In genomic region chr9:119101048-119101447, GRCh38 we compare ENCODE assay signal across 17 cellular contexts.
DNase-seq lines count a peak whose midpoint lies in the region; ATAC-seq, FAIRE-seq and TF ChIP-seq lines count a peak whose summit lies in the region.
"Had no signal": no experiment of that assay in that cellular context is flagged by ENCODE, and none has a peak within 500 bp of the region (broad histone marks: within the 10 kb centered on the region; RNA-seq: fewer than 3 reads in every experiment).

No MANE protein-coding gene starts in this region.

- TF ChIP-seq POLR2A in GM12891 (IDR thresholded peaks at IDR 0.05; ENCODE audit: low read depth, low read length) = no peak
- TF ChIP-seq POLR2A in H54 (IDR thresholded peaks at IDR 0.05; ENCODE audit: low read depth, low read length) = no peak

- no peak overlapping the region for H2BK5ac ChIP-seq in mesendoderm (ENCODE audit: low read length)

- H3K4me2 ChIP-seq in mesendoderm (ENCODE audit: low read length) = no peak overlapping the region

- H3K27me3 ChIP-seq in NT2/D1 (ENCODE audit: insufficient read depth, insufficient read length) (no peaks in the 10 kb centered on the region), mesendoderm (ENCODE audit: insufficient read depth, low read length, poor library complexity) (no peaks in the 10 kb centered on the region), aorta (ENCODE audit: control insufficient read depth in 1 of 2, insufficient read depth in 2 of 2, low read length in 1 of 2) (no peaks in the 10 kb centered on the region)

- H4K8ac ChIP-seq in mesendoderm (ENCODE audit: low read depth, low read length) = no peak overlapping the region

- no peaks in the 10 kb centered on the region for H3K4me1 ChIP-seq in NT2/D1 (ENCODE audit: insufficient read depth, insufficient read length)
- H3K4me1 ChIP-seq in mesendoderm (ENCODE audit: control insufficient read depth, low read depth, low read length) = no peaks in the 10 kb centered on the region
- no peaks in the 10 kb centered on the region for H3K4me1 ChIP-seq in aorta (ENCODE audit: control insufficient read depth in 1 of 2, insufficient read depth in 2 of 2, low read length in 2 of 2)

- ATAC-seq in GM21367 (IDR thresholded peaks at IDR 0.05; ENCODE audit: unreplicated experiment) (no peak), aorta (ENCODE audit: low FRiP score) (no peak)

- H3K9ac ChIP-seq in NT2/D1 (ENCODE audit: insufficient read length, low read depth) (no peak overlapping the region), mesendoderm (ENCODE audit: low read length) (no peak overlapping the region)
- H3K9ac ChIP-seq: GM23248 had no signal

- FAIRE-seq in GM12891 (lab: Jason Lieb, UNC) (peak; percentile 5), H54 (lab: Jason Lieb, UNC) (peak; percentile 43)
- FAIRE-seq: A204.1, GM18507 had no signal

- H2AK5ac ChIP-seq in mesendoderm (ENCODE audit: low read length) = no peak overlapping the region

- H3K9me3 ChIP-seq in NT2/D1 (ENCODE audit: insufficient read depth, low read length) (no peaks in the 10 kb centered on the region), aorta (ENCODE audit: control insufficient read depth, low read length) (peaks cover 1% of the 10 kb centered on the region)

- DNase-seq in GM12891 (ENCODE audit: insufficient read length, low spot score) (no peak), H54 (ENCODE audit: insufficient read length, low spot score) (no peak), NT2/D1 (ENCODE audit: low read depth, low spot score) (peak; percentile 56), mesendoderm (peak; percentile 45), cerebellum (ENCODE audit: low spot score) (no peak), aorta (no peak)
- DNase-seq: C1 segment of cervical spinal cord; Calu3; CD4-positive, alpha-beta T cell; DMS 273 treated with DMSO at 0.1 percent for 48 hours; GM23248; HCEC 1CT; HFFc6 had no signal

- intact Hi-C loops in aorta (cut with DNase I) = no loop called here

- no peaks in the 10 kb centered on the region for H3K79me1 ChIP-seq in mesendoderm (ENCODE audit: low read length)

- no peak overlapping the region for H3K4me3 ChIP-seq in NT2/D1 (ENCODE audit: insufficient read length, low read depth)
- H3K4me3 ChIP-seq in mesendoderm (ENCODE audit: low read length) = no peak overlapping the region
- H3K4me3 ChIP-seq in aorta (ENCODE audit: low read length in 2 of 2) = no peak overlapping the region
- H3K4me3 ChIP-seq: GM23248 had no signal

- H3K4ac ChIP-seq in mesendoderm (ENCODE audit: low read depth, low read length) = no peak overlapping the region

- no peaks in the 10 kb centered on the region for H3K79me2 ChIP-seq in mesendoderm (ENCODE audit: control insufficient read depth, insufficient read depth, low read length)

- no CpG with 5 or more reads among the region's 4 CpGs for WGBS in mesendoderm (ENCODE audit: extremely low coverage, insufficient coverage, low lambda C conversion rate)
- 81 to 85% methylated on average over 4 of the region's 4 CpGs for WGBS in aorta, 2 donors

- no peak overlapping the region for H3K56ac ChIP-seq in mesendoderm (ENCODE audit: low read length)

- H3K27ac ChIP-seq in mesendoderm (ENCODE audit: low read depth, low read length) (no peak overlapping the region), aorta (ENCODE audit: low read depth in 1 of 2, low read length in 2 of 2) (no peak overlapping the region)
- H3K27ac ChIP-seq: GM23248, HL-60 had no signal

- H3K36me3 ChIP-seq in NT2/D1 (ENCODE audit: insufficient read depth, insufficient read length, low read length) (no peaks in the 10 kb centered on the region), mesendoderm (ENCODE audit: control insufficient read depth, insufficient read depth, low read length) (no peaks in the 10 kb centered on the region), aorta (ENCODE audit: control insufficient read depth in 1 of 2, insufficient read depth in 2 of 2, low read length in 1 of 2) (no peaks in the 10 kb centered on the region)

- no peak overlapping the region for H3K23ac ChIP-seq in mesendoderm (ENCODE audit: low read length)

- no peak overlapping the region for H4K5ac ChIP-seq in mesendoderm (ENCODE audit: low read length)

- no peak overlapping the region for H2BK15ac ChIP-seq in mesendoderm (replicated peaks; ENCODE audit: low read depth)

- no peak overlapping the region for H3K18ac ChIP-seq in mesendoderm (ENCODE audit: low read length)

- H2BK120ac ChIP-seq in mesendoderm (ENCODE audit: low read depth, low read length) = no peak overlapping the region

TF ChIP-seq in GM12891, 5 proteins besides CTCF, POLR2A, EP300 and RAD21:
- TF ChIP-seq POLR2AphosphoS5 (IDR thresholded peaks at IDR 0.05; ENCODE audit: low read depth, low read length) (no peak), TAF1 (IDR thresholded peaks at IDR 0.05; ENCODE audit: low read depth, low read length) (no peak), POU2F2 (IDR thresholded peaks at IDR 0.05; ENCODE audit: low read depth, low read length) (no peak), SPI1 (IDR thresholded peaks at IDR 0.05; ENCODE audit: low read depth, low read length) (no peak)

Comparison
In these comparisons a context has a peak if more than half of its experiments do, and no peak if none do; other contexts are left out.
1. DNase-seq: peak in NT2/D1 (single experiment) and mesendoderm (single experiment); none in GM12891 (single experiment), H54 (single experiment), cerebellum (single experiment) and aorta (0 of 2).